In the genomic region with DNA sequence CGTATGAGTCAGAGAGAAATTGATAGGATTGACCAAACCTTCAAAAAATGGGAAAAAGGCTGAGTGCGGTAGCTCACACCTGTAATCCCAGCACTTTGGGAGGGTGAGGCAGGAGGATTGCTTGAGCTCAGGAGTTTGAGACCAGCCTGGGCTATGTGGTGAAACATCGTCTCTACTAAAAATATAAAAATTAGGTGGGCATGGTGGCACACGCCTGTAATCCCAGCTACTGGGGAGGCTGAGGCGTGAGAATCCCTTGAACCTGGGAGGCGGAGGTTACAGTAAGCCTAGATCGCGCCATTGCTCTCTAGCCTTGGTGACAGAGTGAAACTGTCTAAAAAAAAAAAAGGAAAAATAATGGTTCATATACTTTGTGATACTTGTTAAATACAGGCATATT, we compare ENCODE assay signal across 16 cellular contexts. TPM values are rescaled to one million over a fixed set of nuclear protein-coding genes. Genes with fewer than 3 reads are reported as not detected.
A peak's percentile ranks its signal among the peaks of the same experiment; 100 is the strongest.
DNase-seq lines count a peak whose midpoint lies in the region; ATAC-seq, FAIRE-seq and TF ChIP-seq lines count a peak whose summit lies in the region.
"Not testable (repeated sequence)": the region's sequence is repeated elsewhere in the genome, so short reads cannot be mapped to it uniquely, and the experiment has no call there.
"Had no signal": no experiment of that assay in that cellular context is flagged by ENCODE, and none has a peak within 500 bp of the region (broad histone marks: within the 10 kb centered on the region; RNA-seq: fewer than 3 reads in every experiment).

No MANE protein-coding gene starts in this region.

- TF ChIP-seq RAD21 in A549 (conservative IDR thresholded peaks at IDR 0.05 in 1 of 2, IDR thresholded peaks at IDR 0.05 in 1 of 2), result not testable (repeated sequence)

- not testable (repeated sequence) for FAIRE-seq in A549 (lab: Jason Lieb, UNC); kidney (lab: Jason Lieb, UNC)

- H3K27me3 ChIP-seq in Karpas-422 (ENCODE audit: low read length); mesendoderm (ENCODE audit: insufficient read depth, low read length, poor library complexity); sigmoid colon: not testable (repeated sequence)

- H3K23ac ChIP-seq in mesendoderm (ENCODE audit: low read length), result not testable (repeated sequence)

- H3K4me2 ChIP-seq in A549; Karpas-422 (ENCODE audit: low read depth, low read length, poor library complexity, severe bottlenecking); mesendoderm (ENCODE audit: low read length): not testable (repeated sequence)

- not testable (repeated sequence) for H4K20me1 ChIP-seq in Karpas-422 (ENCODE audit: insufficient read depth, low read depth, low read length)

- H3K56ac ChIP-seq in mesendoderm (ENCODE audit: low read length), result not testable (repeated sequence)

- not testable (repeated sequence) for ATAC-seq in A549; Right ventricle myocardium superior (ENCODE audit: poor library complexity)

- 32% methylated on average over 8 of the region's 8 CpGs for WGBS in A549 (ENCODE audit: missing lambda C conversion rate)
- WGBS in mesendoderm (ENCODE audit: extremely low coverage, insufficient coverage, low lambda C conversion rate), result no CpG with 5 or more reads among the region's 8 CpGs
- WGBS in sigmoid colon, 2 donors, result 74 to 75% methylated on average over 8 of the region's 8 CpGs

- not testable (repeated sequence) for H4K8ac ChIP-seq in mesendoderm (ENCODE audit: low read depth, low read length)

- not testable (repeated sequence) for TF ChIP-seq EP300 in A549 (IDR thresholded peaks at IDR 0.05); sigmoid colon (IDR thresholded peaks at IDR 0.05)

- CTCF ChIA-PET in A549 (lab: Yijun Ruan, JAX), result not testable (repeated sequence)

- H4K5ac ChIP-seq in mesendoderm (ENCODE audit: low read length), result not testable (repeated sequence)

- H3K36me3 ChIP-seq in Karpas-422 (ENCODE audit: insufficient read depth, low read length); kidney (ENCODE audit: control insufficient read depth in 1 of 2, insufficient read depth in 2 of 2, low read length in 2 of 2); mesendoderm (ENCODE audit: control insufficient read depth, insufficient read depth, low read length); sigmoid colon: not testable (repeated sequence)

- intact Hi-C loops in Right ventricle myocardium superior (cut with DNase I); kidney (cut with DNase I); posterior vena cava (cut with DNase I); sigmoid colon (cut with DNase I): not testable (repeated sequence)

- not testable (repeated sequence) for H3K79me2 ChIP-seq in Karpas-422 (ENCODE audit: low read length); mesendoderm (ENCODE audit: control insufficient read depth, insufficient read depth, low read length)

- not testable (repeated sequence) for H2BK120ac ChIP-seq in mesendoderm (ENCODE audit: low read depth, low read length)

- H3K27ac ChIP-seq in A549; Karpas-422 (ENCODE audit: low read length); kidney (ENCODE audit: low read depth in 2 of 2, low read length in 2 of 2); mesendoderm (ENCODE audit: low read depth, low read length); sigmoid colon: not testable (repeated sequence)

- POLR2A ChIA-PET in A549 (lab: Yijun Ruan, JAX), result not testable (repeated sequence)

- H2AK5ac ChIP-seq in mesendoderm (ENCODE audit: low read length), result not testable (repeated sequence)

- not testable (repeated sequence) for H2AFZ ChIP-seq in Karpas-422 (ENCODE audit: low read length)

- not testable (repeated sequence) for H2BK15ac ChIP-seq in mesendoderm (replicated peaks; ENCODE audit: low read depth)

- not testable (repeated sequence) for H3K18ac ChIP-seq in mesendoderm (ENCODE audit: low read length)

- H3K9me3 ChIP-seq in A549; kidney (ENCODE audit: control insufficient read depth in 1 of 2, low read length in 2 of 2): not testable (repeated sequence)
- peaks cover 68% of the 10 kb centered on the region for H3K9me3 ChIP-seq in Karpas-422 (ENCODE audit: low read length)
- peaks cover 0 to 23% (median 2%) of the 10 kb centered on the region in 4 donors for H3K9me3 ChIP-seq in sigmoid colon

- H3K79me1 ChIP-seq in mesendoderm (ENCODE audit: low read length), result not testable (repeated sequence)

- H3K9me2 ChIP-seq in Karpas-422 (replicated peaks; ENCODE audit: insufficient read depth, low read length), result not testable (repeated sequence)

- not testable (repeated sequence) for TF ChIP-seq CTCF in A549 (IDR thresholded peaks at IDR 0.05); kidney (IDR thresholded peaks at IDR 0.05; ENCODE audit: borderline replicate concordance, extremely low read depth, insufficient read depth); sigmoid colon (IDR thresholded peaks at IDR 0.05)

- not testable (repeated sequence) for H3K4me1 ChIP-seq in A549; Karpas-422 (ENCODE audit: low read length); kidney (ENCODE audit: control insufficient read depth in 1 of 2, insufficient read depth in 1 of 2, low read depth in 1 of 2, low read length in 2 of 2); mesendoderm (ENCODE audit: control insufficient read depth, low read depth, low read length); sigmoid colon

- not testable (repeated sequence) for DNase-seq in A549 (ENCODE audit: low read depth in 1 of 2, low spot score in 1 of 2); mesendoderm
- peak; percentile 39 for DNase-seq in Karpas-422
- DNase-seq in Right ventricle myocardium superior, result peak; percentile 43
- peak; percentile 43 for DNase-seq in kidney
- DNase-seq in posterior vena cava (ENCODE audit: low spot score), result peak; percentile 81
- peak; percentile 56 for DNase-seq in sigmoid colon
- peak; percentile 8 for DNase-seq in superior temporal gyrus (ENCODE audit: extremely low spot score)

- not testable (repeated sequence) for TF ChIP-seq POLR2A in A549 (IDR thresholded peaks at IDR 0.05; ENCODE audit: low read length); sigmoid colon (IDR thresholded peaks at IDR 0.05)

- not testable (repeated sequence) for H3K9ac ChIP-seq in Karpas-422 (ENCODE audit: low read length); kidney (ENCODE audit: low read length in 2 of 2); mesendoderm (ENCODE audit: low read length)

- not testable (repeated sequence) for H2BK5ac ChIP-seq in mesendoderm (ENCODE audit: low read length)

- not testable (repeated sequence) for H3K4me3 ChIP-seq in A549; Karpas-422 (ENCODE audit: low read length); kidney (ENCODE audit: low read length in 2 of 2); sigmoid colon
- peak overlapping the region; percentile 5 for H3K4me3 ChIP-seq in mesendoderm (ENCODE audit: low read length)

- H3K4ac ChIP-seq in mesendoderm (ENCODE audit: low read depth, low read length), result not testable (repeated sequence)

TF ChIP-seq in A549, 52 proteins besides CTCF, POLR2A, EP300 and RAD21:
- TF ChIP-seq PHF8 (IDR thresholded peaks at IDR 0.05; ENCODE audit: borderline replicate concordance, low read depth), result 0 out of 2 replicates have a peak, but pooled peaks have one; percentile 14

RNA-seq across cellular contexts. Expression of a gene that starts 59.9 kb away (rescaled TPM):
- not detected in 2 replicates for polyA plus RNA-seq in A549 (2011; rRNA removed)
- polyA plus RNA-seq in A549 (2012; cell fraction: cytosol; rRNA removed), result not detected in 2 replicates
- not detected in 2 replicates for polyA plus RNA-seq in A549 (2012; cell fraction: nucleus; rRNA removed)
- not detected in 3 replicates for polyA plus RNA-seq in A549 (2017; fragmentation: RNase III; extraction: RNeasy Plus Mini Kit Qiagen cat#74134 plus additional on column Dnase treatment)
- polyA minus RNA-seq in A549 (2011; rRNA and poly(A)+ RNA removed), result not detected in 2 replicates
- not detected in 2 replicates for total RNA-seq in Karpas-422 (2014; rRNA removed; shearing (Covaris generic); ENCODE audit: low replicate concordance)
- not detected for total RNA-seq in Right ventricle myocardium superior
- total RNA-seq in kidney, result not detected
- not detected for polyA plus RNA-seq in kidney (ENCODE audit: insufficient read depth, low read depth, low replicate concordance)
- not detected for polyA plus RNA-seq in mesendoderm (2013, experiment 1 of 2)
- not detected for polyA plus RNA-seq in mesendoderm (2013, experiment 2 of 2)
- not detected for total RNA-seq in posterior vena cava
- total RNA-seq in sigmoid colon, result not detected
- not detected for polyA plus RNA-seq in sigmoid colon
- total RNA-seq: A673; CD4-positive, alpha-beta memory T cell; CD4-positive, CD25-positive, alpha-beta regulatory T cell; CD8-positive, alpha-beta memory T cell; G401; GM12878 had no signal
- polyA plus RNA-seq: AG04450; CD14-positive monocyte; CD4-positive, alpha-beta memory T cell; CD4-positive, CD25-positive, alpha-beta regulatory T cell; CD8-positive, alpha-beta memory T cell had no signal
